In genomic region chr12:116594325-116595038, GRCh38 we compare ENCODE assay signal across 10 cellular contexts. TPM values are rescaled to one million over a fixed set of nuclear protein-coding genes. Genes with fewer than 3 reads are reported as not detected.
A peak's percentile ranks its signal among the peaks of the same experiment; 100 is the strongest.
DNase-seq lines count a peak whose midpoint lies in the region; ATAC-seq and TF ChIP-seq lines count a peak whose summit lies in the region.
"Had no signal": no experiment of that assay in that cellular context is flagged by ENCODE, and none has a peak within 500 bp of the region (broad histone marks: within the 10 kb centered on the region; RNA-seq: fewer than 3 reads in every experiment).

No MANE protein-coding gene starts in this region.

- H3K36me3 Mint-ChIP-seq in Caco-2 (ENCODE audit: insufficient read depth, unreplicated experiment), result peaks cover 8% of the 10 kb centered on the region
- no peaks in the 10 kb centered on the region for H3K36me3 Mint-ChIP-seq in natural killer cell treated with Interleukin-12 subunit alpha and Interleukin-12 subunit beta and Interleukin-15 and Interleukin-18, amount 100 ng/mL, for 72 hours

- no peaks in the 10 kb centered on the region for H3K9me3 ChIP-seq in Caco-2

- H3K27me3 Mint-ChIP-seq in Caco-2 (ENCODE audit: insufficient read depth, unreplicated experiment), result no peaks in the 10 kb centered on the region
- H3K27me3 Mint-ChIP-seq in natural killer cell treated with Interleukin-12 subunit alpha and Interleukin-12 subunit beta and Interleukin-15 and Interleukin-18, amount 100 ng/mL, for 72 hours, result peaks cover 2 to 8% of the 10 kb centered on the region in 2 donors

- POLR2A ChIA-PET in Caco-2 (lab: Charles Lee), result no interaction called here

- no peaks in the 10 kb centered on the region for H3K27me3 ChIP-seq in Caco-2 (replicated peaks; ENCODE audit: control insufficient read depth, insufficient read depth, low read length)

- peak overlapping the region; percentile 3 for H3K27ac Mint-ChIP-seq in Caco-2 (ENCODE audit: unreplicated experiment)
- H3K27ac Mint-ChIP-seq in natural killer cell treated with Interleukin-12 subunit alpha and Interleukin-12 subunit beta and Interleukin-15 and Interleukin-18, amount 100 ng/mL, for 72 hours, result peak overlapping the region; percentile 21 to 63

- DNase-seq in Caco-2, result no peak
- DNase-seq in SKM-1 treated with dmso at 0.1 percent for 144 hours (lab: John Stamatoyannopoulos, UW; ENCODE audit: unreplicated experiment), result peak; percentile 74
- peak; percentile 71 for DNase-seq in activated effector memory CD4-positive, alpha-beta T cell treated with anti-CD3 and anti-CD28 coated beads, Interleukin-2, amount 50 U/mL, for 16 hours
- peak; percentile 41 for DNase-seq in natural killer cell treated with Interleukin-12 subunit alpha and Interleukin-12 subunit beta and Interleukin-15 and Interleukin-18, amount 100 ng/mL, for 72 hours (ENCODE audit: low spot score)
- no peak for DNase-seq in HK-2 (ENCODE audit: unreplicated experiment)
- DNase-seq: DMS53 had no signal

- ATAC-seq in natural killer cell treated with Interleukin-12 subunit alpha and Interleukin-12 subunit beta and Interleukin-15 and Interleukin-18, amount 100 ng/mL, for 72 hours, result peak; percentile 62 to 71
- ATAC-seq in HG03342 (IDR thresholded peaks at IDR 0.05; ENCODE audit: unreplicated experiment) (no peak), GM21367 (IDR thresholded peaks at IDR 0.05; ENCODE audit: unreplicated experiment) (no peak), HG02571 (IDR thresholded peaks at IDR 0.05; ENCODE audit: unreplicated experiment) (no peak)

- intact Hi-C loops in Caco-2 (cut with micrococcal nuclease; ENCODE audit: unreplicated experiment), result loop anchor here (5.0 to 10.0 kb wide), 3 partner anchors 170 to 363 kb away; partner anchors contain the start of gene MED13L

- no peaks in the 10 kb centered on the region for H3K36me3 ChIP-seq in Caco-2 (ENCODE audit: control insufficient read depth, insufficient read depth, low read length)

- peaks cover 46% of the 10 kb centered on the region for H3K4me1 ChIP-seq in Caco-2

- peaks cover 48% of the 10 kb centered on the region for H3K4me1 Mint-ChIP-seq in Caco-2 (ENCODE audit: low read depth, unreplicated experiment)
- peaks cover 7 to 9% of the 10 kb centered on the region in 2 donors for H3K4me1 Mint-ChIP-seq in natural killer cell treated with Interleukin-12 subunit alpha and Interleukin-12 subunit beta and Interleukin-15 and Interleukin-18, amount 100 ng/mL, for 72 hours (ENCODE audit: low read depth in 2 of 2)

- H3K9me3 Mint-ChIP-seq in Caco-2 (ENCODE audit: unreplicated experiment), result no peaks in the 10 kb centered on the region
- H3K9me3 Mint-ChIP-seq in natural killer cell treated with Interleukin-12 subunit alpha and Interleukin-12 subunit beta and Interleukin-15 and Interleukin-18, amount 100 ng/mL, for 72 hours, result no peaks in the 10 kb centered on the region

- H3K4me3 Mint-ChIP-seq in Caco-2 (ENCODE audit: unreplicated experiment), result no peak overlapping the region
- peak overlapping the region; percentile 37 for H3K4me3 Mint-ChIP-seq in natural killer cell treated with Interleukin-12 subunit alpha and Interleukin-12 subunit beta and Interleukin-15 and Interleukin-18, amount 100 ng/mL, for 72 hours

- CTCF ChIA-PET in Caco-2 (lab: Charles Lee), result no interaction called here

- no TSS peak for BruUV-seq in Caco-2 (replicated peaks; lab: Mats Ljungman, UMichigan)

- H3K4me3 ChIP-seq in Caco-2 (ENCODE audit: low read depth, low read length), result no peak overlapping the region

- TF ChIP-seq CTCF in Caco-2 (IDR thresholded peaks at IDR 0.05; ENCODE audit: insufficient read depth in 1 of 2, low read depth in 1 of 2, low read length in 1 of 2, severe bottlenecking in 1 of 2, unreplicated experiment in 1 of 2), result no peak

RNA-seq across cellular contexts. Expression of gene MAP1LC3B2, which starts 35.3 kb away (rescaled TPM):
- total RNA-seq in Caco-2 (2022), result 1.8 TPM in 1 of 2 replicates, not detected in the other
- 1 to 10 TPM; 1.2 to 2.8 TPM for total RNA-seq in natural killer cell treated with Interleukin-12 subunit alpha and Interleukin-12 subunit beta and Interleukin-15 and Interleukin-18, amount 100 ng/mL, for 72 hours
- total RNA-seq: liver had no signal

Comparison
In these comparisons a context has a peak if more than half of its experiments do, and no peak if none do; other contexts are left out.
1. DNase-seq: peak in SKM-1 treated with dmso at 0.1 percent for 144 hours (single experiment), activated effector memory CD4-positive, alpha-beta T cell treated with anti-CD3 and anti-CD28 coated beads, Interleukin-2, amount 50 U/mL, for 16 hours (single experiment) and natural killer cell treated with Interleukin-12 subunit alpha and Interleukin-12 subunit beta and Interleukin-15 and Interleukin-18, amount 100 ng/mL, for 72 hours (single experiment); none in Caco-2 (0 of 2) and HK-2 (single experiment).
2. ATAC-seq: peak in natural killer cell treated with Interleukin-12 subunit alpha and Interleukin-12 subunit beta and Interleukin-15 and Interleukin-18, amount 100 ng/mL, for 72 hours (2 of 2); none in HG03342 (single experiment), GM21367 (single experiment) and HG02571 (single experiment).